Comparison of ENCODE assay signal across 1 cellular context in the genomic region with DNA sequence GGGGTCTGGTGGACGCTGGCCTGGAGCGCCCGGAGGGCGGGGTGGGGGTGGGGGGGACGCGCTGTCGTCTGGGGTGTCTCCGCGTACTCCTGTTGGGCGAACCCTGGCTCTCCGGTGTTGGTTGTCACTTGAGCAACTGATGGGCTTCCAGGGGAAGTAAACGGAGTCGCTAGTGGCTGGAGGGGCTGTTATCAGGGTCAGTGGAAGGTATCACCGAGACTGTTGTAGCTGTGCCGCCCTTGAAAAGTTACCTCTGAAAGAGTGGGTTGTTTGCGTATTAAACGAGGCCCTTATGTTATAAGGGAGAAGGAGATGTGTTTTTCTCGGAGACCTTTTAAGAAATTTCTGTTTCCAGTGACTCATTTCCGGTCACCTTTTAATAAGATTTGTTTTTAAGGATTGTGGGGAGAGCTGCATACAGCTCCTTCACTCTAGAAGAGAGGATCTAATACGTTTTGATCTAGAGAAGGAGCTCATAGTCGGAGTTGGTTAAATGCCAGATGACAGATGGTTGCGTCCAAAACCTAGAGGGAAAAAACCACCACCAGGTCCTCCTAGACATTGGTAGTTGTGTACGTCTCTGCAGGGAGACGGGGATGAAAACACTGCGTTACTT.
TF ChIP-seq lines count a peak whose summit lies in the region.

No MANE protein-coding gene starts in this region.

TF ChIP-seq in HepG2, 621 proteins besides CTCF, POLR2A, EP300 and RAD21:
- TF ChIP-seq ZNF510 (CRISPR knock-in tag; IDR thresholded peaks at IDR 0.05; ENCODE audit: low read depth) (no peak), TIGD3 (CRISPR knock-in tag; IDR thresholded peaks at IDR 0.05; ENCODE audit: borderline replicate concordance) (no peak), JDP2 (CRISPR knock-in tag; IDR thresholded peaks at IDR 0.05; ENCODE audit: borderline replicate concordance) (no peak), CREB1 (IDR thresholded peaks at IDR 0.05) (no peak), CREB1 (CRISPR knock-in tag; IDR thresholded peaks at IDR 0.05) (no peak)
TF ChIP-seq in HepG2: peak in this region for 0.
